1 cellular context compared by ENCODE assay signal in genomic region chr17:3669548-3669947, GRCh38.
TF ChIP-seq lines count a peak whose summit lies in the region.

No MANE protein-coding gene starts in this region.

TF ChIP-seq in K562, 482 proteins besides CTCF, POLR2A, EP300 and RAD21:
- no peak for TF ChIP-seq NFE2L1 (tag; IDR thresholded peaks at IDR 0.05; ENCODE audit: borderline replicate concordance, low read depth)
- TF ChIP-seq, protein P1, sequence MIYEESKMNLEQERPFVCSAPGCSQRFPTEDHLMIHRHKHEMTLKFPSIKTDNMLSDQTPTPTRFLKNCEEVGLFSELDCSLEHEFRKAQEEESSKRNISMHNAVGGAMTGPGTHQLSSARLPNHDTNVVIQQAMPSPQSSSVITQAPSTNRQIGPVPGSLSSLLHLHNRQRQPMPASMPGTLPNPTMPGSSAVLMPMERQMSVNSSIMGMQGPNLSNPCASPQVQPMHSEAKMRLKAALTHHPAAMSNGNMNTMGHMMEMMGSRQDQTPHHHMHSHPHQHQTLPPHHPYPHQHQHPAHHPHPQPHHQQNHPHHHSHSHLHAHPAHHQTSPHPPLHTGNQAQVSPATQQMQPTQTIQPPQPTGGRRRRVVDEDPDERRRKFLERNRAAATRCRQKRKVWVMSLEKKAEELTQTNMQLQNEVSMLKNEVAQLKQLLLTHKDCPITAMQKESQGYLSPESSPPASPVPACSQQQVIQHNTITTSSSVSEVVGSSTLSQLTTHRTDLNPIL (CRISPR knock-in tag; IDR thresholded peaks at IDR 0.05), result no peak
